ENCODE assay signal across 11 cellular contexts in the genomic region with DNA sequence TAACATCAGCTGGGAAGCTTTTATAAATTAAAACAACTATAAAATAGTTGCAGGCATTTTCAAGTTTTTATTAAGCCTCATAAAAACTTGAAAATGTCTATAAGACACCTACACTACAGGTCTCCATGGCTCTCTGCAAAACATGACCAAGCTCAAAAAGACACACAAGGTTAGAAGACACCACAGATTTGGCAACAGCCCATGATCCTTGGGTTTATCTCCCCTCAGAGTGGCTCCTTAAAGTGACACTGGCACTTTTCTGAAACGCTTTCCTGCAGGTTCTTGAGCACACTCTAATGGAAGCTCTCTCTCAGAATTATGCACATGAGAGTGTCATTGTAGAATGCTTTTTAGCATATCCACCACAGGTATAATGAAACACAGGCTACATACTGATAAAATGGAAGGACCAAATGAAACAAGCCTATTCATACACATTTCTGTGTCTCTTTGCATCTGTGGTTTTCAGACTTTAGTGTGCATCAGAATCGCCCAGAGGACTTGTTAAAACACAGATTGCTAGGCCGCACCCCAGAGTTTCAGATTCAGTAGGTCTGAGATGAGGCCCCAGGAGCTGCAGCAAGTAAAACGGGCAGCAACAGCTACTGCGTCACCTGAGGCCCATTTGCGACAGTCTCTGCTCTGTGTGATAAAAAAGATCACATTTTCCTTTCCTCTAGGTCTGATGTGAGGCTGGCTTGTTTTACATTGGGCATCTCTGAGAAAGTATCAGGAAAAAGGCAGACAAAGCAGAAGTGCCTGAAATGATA.
DNase-seq lines count a peak whose midpoint lies in the region; ATAC-seq and TF ChIP-seq lines count a peak whose summit lies in the region.
"Had no signal": no experiment of that assay in that cellular context is flagged by ENCODE, and none has a peak within 500 bp of the region (broad histone marks: within the 10 kb centered on the region; RNA-seq: fewer than 3 reads in every experiment).

No MANE protein-coding gene starts in this region.

- no peaks in the 10 kb centered on the region for H3K36me3 ChIP-seq in PC-3 (ENCODE audit: low read depth, low read length)
- H3K36me3 ChIP-seq: adrenal gland had no signal

- H3K4me2 ChIP-seq in PC-3 (ENCODE audit: low read length), result no peak overlapping the region

- H3K9me3 ChIP-seq in PC-3 (ENCODE audit: low read length), result no peaks in the 10 kb centered on the region
- H3K9me3 ChIP-seq: adrenal gland had no signal

- CTCF ChIA-PET in PC-3 (lab: Charles Lee), result interaction anchor here (0.6 kb wide), 1 partner anchor 1149 kb away, joined by 4 read pairs; no protein-coding TSS in a partner anchor

- in situ Hi-C loops in ACHN (cut with HindIII; ENCODE audit: low pct_ligation_motif_present, low pct_unique_long_range_greater_than_20kb, low sequenced_read_pairs), result no loop called here

- DNase-seq in GM12864 (ENCODE audit: low read depth), result peak; percentile 95
- no peak for DNase-seq in PC-3
- no peak for DNase-seq in NCI-H748 treated with DMSO at 0.1 percent for 48 hours (lab: John Stamatoyannopoulos, UW)
- no peak for DNase-seq in HuH-7.5 (ENCODE audit: low spot score)
- no peak for DNase-seq in ACHN
- no peak for DNase-seq in occipital lobe (lab: John Stamatoyannopoulos, UW)
- DNase-seq: DMS79 treated with DMSO at 0.1 percent for 48 hours; naive thymus-derived CD8-positive, alpha-beta T cell had no signal

- intact Hi-C loops in PC-3 (cut with micrococcal nuclease), result no loop called here

- no TSS peak for BruUV-seq in PC-3 (replicated peaks; lab: Mats Ljungman, UMichigan)

- H3K4me1 ChIP-seq in PC-3 (ENCODE audit: insufficient read depth, low read length), result no peaks in the 10 kb centered on the region
- H3K4me1 ChIP-seq: adrenal gland had no signal

- H3F3A ChIP-seq in PC-3 (ENCODE audit: low read length, unreplicated experiment), result no peaks in the 10 kb centered on the region

- H3K4me3 ChIP-seq in GM12864 (ENCODE audit: low read depth, low read length) (no peak overlapping the region), PC-3 (ENCODE audit: low read length) (no peak overlapping the region)
- H3K4me3 ChIP-seq: adrenal gland had no signal

- no peaks in the 10 kb centered on the region for H3K9me2 ChIP-seq in PC-3 (replicated peaks; ENCODE audit: low read length)

- H3K79me2 ChIP-seq in PC-3 (ENCODE audit: low read length), result no peaks in the 10 kb centered on the region

- H3K9ac ChIP-seq in PC-3 (ENCODE audit: low read length), result no peak overlapping the region

- peak; percentile 76 for ATAC-seq in GM19043 (IDR thresholded peaks at IDR 0.05; ENCODE audit: low read depth, unreplicated experiment)
- ATAC-seq in HG02938 (IDR thresholded peaks at IDR 0.05; ENCODE audit: unreplicated experiment), result peak; percentile 70
- peak; percentile 22; the same call in 1 of the 2 replicates for ATAC-seq in PC-3
- ATAC-seq: naive thymus-derived CD8-positive, alpha-beta T cell had no signal

- no peak overlapping the region for H3K27ac ChIP-seq in PC-3 (ENCODE audit: low read length)
- H3K27ac ChIP-seq: adrenal gland had no signal

- H4K20me1 ChIP-seq in PC-3 (ENCODE audit: low read length), result no peaks in the 10 kb centered on the region

- TF ChIP-seq CTCF in GM12864 (IDR thresholded peaks at IDR 0.05; ENCODE audit: low read depth, low read length, missing control alignments) (no peak), PC-3 (conservative IDR thresholded peaks at IDR 0.05; ENCODE audit: low read depth, low read length) (no peak)

- H3K27me3 ChIP-seq in PC-3 (ENCODE audit: low read length), result no peaks in the 10 kb centered on the region
- H3K27me3 ChIP-seq: adrenal gland had no signal

- H2AFZ ChIP-seq in PC-3 (ENCODE audit: low read length), result no peak overlapping the region

- POLR2A ChIA-PET in PC-3 (lab: Charles Lee; ENCODE audit: unreplicated experiment), result no interaction called here

Comparison
In these comparisons a context has a peak if more than half of its experiments do, and no peak if none do; other contexts are left out.
1. ATAC-seq: peak in every context shown above with its lines; median percentile 76 in GM19043; 70 in HG02938; 22 in PC-3.